Comparison of ENCODE assay signal across 19 cellular contexts in the genomic region with DNA sequence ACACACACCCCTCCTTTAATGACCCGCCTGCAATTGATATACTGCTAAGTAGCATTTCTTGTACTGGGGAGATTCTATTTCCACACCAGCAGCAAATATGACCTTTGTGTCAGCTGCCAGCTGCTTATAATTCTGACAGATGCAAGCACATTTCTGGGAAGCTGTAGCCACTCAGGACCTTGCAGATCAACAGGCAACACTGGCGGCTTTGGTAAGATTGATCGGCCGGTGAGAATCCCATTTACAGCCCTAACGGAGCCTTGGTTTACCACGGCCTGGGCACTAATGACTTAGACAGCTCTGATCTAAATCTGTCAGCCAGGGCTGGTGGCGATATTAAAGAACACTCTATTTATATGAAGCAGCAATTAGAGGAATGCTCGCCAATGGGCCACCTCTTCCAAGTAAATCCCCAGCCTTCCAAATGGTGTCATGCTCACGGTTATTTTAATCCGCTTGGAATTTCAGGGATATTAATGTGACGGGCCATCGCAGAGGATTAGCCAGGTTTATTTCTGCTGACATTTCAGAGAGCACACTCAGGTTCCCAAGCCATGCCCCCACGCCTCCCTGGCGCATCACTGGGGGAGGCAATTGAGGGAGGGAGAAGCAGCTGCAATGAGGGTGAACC.
DNase-seq lines count a peak whose midpoint lies in the region; ATAC-seq and TF ChIP-seq lines count a peak whose summit lies in the region.
"Had no signal": no experiment of that assay in that cellular context is flagged by ENCODE, and none has a peak within 500 bp of the region (broad histone marks: within the 10 kb centered on the region; RNA-seq: fewer than 3 reads in every experiment).

No MANE protein-coding gene starts in this region.

- H3K4me2 ChIP-seq in osteoblast (ENCODE audit: insufficient read depth, low read length) = no peak overlapping the region

- intact Hi-C loops in esophagus squamous epithelium (cut with DNase I) = no loop called here

- H4K20me1 ChIP-seq in osteoblast (ENCODE audit: insufficient read depth, low read length) = no peaks in the 10 kb centered on the region

- H3K9me3 ChIP-seq in gastroesophageal sphincter (no peaks in the 10 kb centered on the region), osteoblast (ENCODE audit: low read depth, low read length) (no peaks in the 10 kb centered on the region), esophagus squamous epithelium (no peaks in the 10 kb centered on the region)
- H3K9me3 ChIP-seq: lower lobe of right lung had no signal

- no peak overlapping the region for H2AFZ ChIP-seq in osteoblast (ENCODE audit: low read length)

- TF ChIP-seq EP300 in gastroesophageal sphincter (IDR thresholded peaks at IDR 0.05) = no peak

- H3K4me1 ChIP-seq in gastroesophageal sphincter = peaks cover 0 to 30% (median 0%) of the 10 kb centered on the region in 3 donors
- no peaks in the 10 kb centered on the region for H3K4me1 ChIP-seq in osteoblast (ENCODE audit: insufficient read depth, low read length)
- peaks cover 0 to 16% (median 3%) of the 10 kb centered on the region in 3 donors for H3K4me1 ChIP-seq in esophagus squamous epithelium
- H3K4me1 ChIP-seq: foreskin keratinocyte, lower lobe of right lung had no signal

- TF ChIP-seq CTCF in gastroesophageal sphincter (IDR thresholded peaks at IDR 0.05) (no peak), osteoblast (IDR thresholded peaks at IDR 0.05; ENCODE audit: extremely low read depth, low read depth, low read length) (no peak), esophagus squamous epithelium (IDR thresholded peaks at IDR 0.05) (no peak)

- ATAC-seq in gastroesophageal sphincter (peak; percentile 53), GM18909 (IDR thresholded peaks at IDR 0.05; ENCODE audit: poor library complexity, unreplicated experiment) (no peak), HG02571 (IDR thresholded peaks at IDR 0.05; ENCODE audit: unreplicated experiment) (no peak), GM21786 (IDR thresholded peaks at IDR 0.05; ENCODE audit: unreplicated experiment) (no peak)
- ATAC-seq: activated CD4-positive, CD25-positive, alpha-beta regulatory T cell treated with anti-CD3 and anti-CD28 coated beads, Interleukin-2, amount 50 U/mL, for 24 hours; foreskin keratinocyte; GM12878; lower lobe of right lung had no signal

- no peaks in the 10 kb centered on the region for H3K36me3 ChIP-seq in gastroesophageal sphincter
- no peaks in the 10 kb centered on the region for H3K36me3 ChIP-seq in osteoblast (ENCODE audit: insufficient read depth, low read length)
- no peaks in the 10 kb centered on the region for H3K36me3 ChIP-seq in esophagus squamous epithelium
- H3K36me3 ChIP-seq: lower lobe of right lung had no signal

- no peaks in the 10 kb centered on the region for H3K79me2 ChIP-seq in osteoblast (ENCODE audit: insufficient read depth, low read length)

- H3K4me3 ChIP-seq in gastroesophageal sphincter (no peak overlapping the region), osteoblast (ENCODE audit: insufficient read depth, low read length) (no peak overlapping the region), esophagus squamous epithelium (no peak overlapping the region)
- H3K4me3 ChIP-seq: GM12878, lower lobe of right lung had no signal

- WGBS in gastroesophageal sphincter (ENCODE audit: low coverage in 1 of 2), 2 donors = 21 to 48% methylated on average over 6 to 11 of the region's 14 CpGs
- 74 to 81% methylated on average over 10 to 14 of the region's 14 CpGs for WGBS in esophagus squamous epithelium, 2 donors

- H3K27ac ChIP-seq in gastroesophageal sphincter = peak overlapping the region in 2 of 4 donors; percentile 23 to 62
- no peak overlapping the region for H3K27ac ChIP-seq in osteoblast (ENCODE audit: low read depth, low read length)
- no peak overlapping the region for H3K27ac ChIP-seq in esophagus squamous epithelium
- H3K27ac ChIP-seq: foreskin keratinocyte, lower lobe of right lung had no signal

- peak; percentile 0 for DNase-seq in DMS 273 treated with DMSO at 0.1 percent for 48 hours (lab: John Stamatoyannopoulos, UW)
- DNase-seq in NCI-H524 treated with DMSO at 0.1 percent for 48 hours (lab: John Stamatoyannopoulos, UW) = peak; percentile 97
- peak; percentile 44 for DNase-seq in osteoblast (ENCODE audit: insufficient read length, low spot score, missing footprints)
- DNase-seq in esophagus squamous epithelium (lab: John Stamatoyannopoulos, UW) = no peak
- DNase-seq: activated effector memory CD4-positive, alpha-beta T cell treated with Interleukin-2 at 50 U/mL for 16 hours; amygdala; COR-L47; endodermal cell; foreskin keratinocyte; lower lobe of right lung; naive B cell; stimulated activated CD4-positive, alpha-beta T cell treated with anti-CD3 and anti-CD28 coated beads, Interleukin-1b, Interleukin-23, amount 100 ng/mL, for 48 hours; T-helper 2 cell had no signal

- TF ChIP-seq POLR2A in gastroesophageal sphincter (IDR thresholded peaks at IDR 0.05) = no peak
- TF ChIP-seq POLR2A in esophagus squamous epithelium (IDR thresholded peaks at IDR 0.05) = no peak

- H3K27me3 ChIP-seq in gastroesophageal sphincter (no peaks in the 10 kb centered on the region), osteoblast (ENCODE audit: insufficient read depth, low read length) (peaks cover 24% of the 10 kb centered on the region), esophagus squamous epithelium (peaks cover 0 to 56% (median 0%) of the 10 kb centered on the region in 4 donors)
